Comparison of ENCODE assay signal across 12 cellular contexts in the genomic region with DNA sequence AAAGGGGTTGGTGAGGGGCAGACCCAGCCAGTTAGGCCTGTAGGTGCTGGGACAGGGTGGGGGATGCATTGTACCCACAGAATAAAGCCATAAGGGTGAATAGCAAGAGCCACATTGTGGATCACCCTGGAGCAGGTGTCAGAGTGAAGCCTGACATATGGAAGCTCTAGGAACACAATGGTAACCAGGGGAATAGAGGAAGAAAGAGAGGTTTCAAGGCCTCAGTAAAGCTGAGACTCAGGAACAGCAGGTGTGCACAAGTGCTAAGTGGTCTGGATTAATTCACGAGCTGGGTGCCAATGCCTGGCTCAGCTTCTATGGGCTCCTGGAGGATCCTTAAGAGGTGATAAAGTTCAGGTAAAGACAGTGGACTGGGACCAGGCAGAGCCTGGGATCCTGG.
"Had no signal": no experiment of that assay in that cellular context is flagged by ENCODE, and none has a peak within 500 bp of the region (broad histone marks: within the 10 kb centered on the region; RNA-seq: fewer than 3 reads in every experiment).

No MANE protein-coding gene starts in this region.

- H3K36me3 ChIP-seq: ascending aorta, neural progenitor cell, ovary, suprapubic skin, upper lobe of left lung had no signal

- H3K4me3 ChIP-seq: ascending aorta, neural progenitor cell, ovary, suprapubic skin, upper lobe of left lung had no signal

- H3K9me3 ChIP-seq: ascending aorta, ovary, suprapubic skin, upper lobe of left lung had no signal

- H3K27ac ChIP-seq: ascending aorta, neural progenitor cell, ovary, suprapubic skin had no signal

- ATAC-seq: activated T-helper 17 cell treated with anti-CD3 and anti-CD28 coated beads, Interleukin-2, amount 50 U/mL, for 72 hours; esophagus mucosa; sciatic nerve had no signal

- DNase-seq: activated CD4-positive, alpha-beta T cell treated with anti-CD3 and anti-CD28 coated beads, Interleukin-2, amount 50 U/mL, for 48 hours; activated CD4-positive, CD25-positive, alpha-beta regulatory T cell treated with anti-CD3 and anti-CD28 coated beads, Interleukin-2, amount 50 U/mL, for 72 hours; activated naive CD4-positive, alpha-beta T cell treated with Interleukin-2 at 50 U/mL for 16 hours; midbrain; ovary; upper lobe of left lung had no signal

- H2AFZ ChIP-seq: neural progenitor cell had no signal

- H3K4me2 ChIP-seq: neural progenitor cell had no signal

- H3K27me3 ChIP-seq: ascending aorta, neural progenitor cell, ovary, suprapubic skin, upper lobe of left lung had no signal
